In the genomic region with DNA sequence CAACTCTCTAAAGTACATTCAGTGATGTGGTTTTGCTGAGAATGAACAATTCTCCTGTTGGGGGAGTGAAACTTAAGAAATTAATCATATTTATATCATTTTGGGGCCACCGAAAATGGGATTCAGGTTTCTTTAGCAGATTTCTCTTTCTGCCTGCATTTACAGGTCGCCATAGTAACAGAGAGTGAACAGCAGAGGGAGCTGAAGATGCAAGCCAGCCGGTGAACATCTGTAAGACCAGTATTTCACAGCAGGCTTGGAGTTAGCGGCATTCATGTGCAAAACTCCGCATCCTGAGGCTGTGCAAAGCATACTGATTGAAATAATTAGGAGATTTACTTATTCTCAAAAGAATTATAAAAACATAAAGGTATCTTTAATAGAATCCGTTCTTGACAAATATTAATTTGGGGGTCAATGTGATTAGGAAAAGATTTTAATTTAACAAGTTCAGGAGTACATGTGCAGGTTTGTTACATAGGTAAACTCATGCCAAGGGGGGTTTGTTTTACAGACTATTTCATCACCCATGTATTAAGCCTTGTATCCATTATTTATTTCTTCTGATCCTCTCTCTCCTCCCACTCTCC, we compare ENCODE assay signal across 9 cellular contexts. TPM values are rescaled to one million over a fixed set of nuclear protein-coding genes. Genes with fewer than 3 reads are reported as not detected.
DNase-seq lines count a peak whose midpoint lies in the region; ATAC-seq, FAIRE-seq and TF ChIP-seq lines count a peak whose summit lies in the region.
"Had no signal": no experiment of that assay in that cellular context is flagged by ENCODE, and none has a peak within 500 bp of the region (broad histone marks: within the 10 kb centered on the region; RNA-seq: fewer than 3 reads in every experiment).

No MANE protein-coding gene starts in this region.

- no peaks in the 10 kb centered on the region for H3K79me2 ChIP-seq in K562 (ENCODE audit: control insufficient read depth, insufficient read depth, low read length)

- DNase-seq in NOMO-1 (lab: John Stamatoyannopoulos, UW; ENCODE audit: unreplicated experiment in 2 of 2) (peak; percentile 43 to 71), NOMO-1 treated with dmso at 0.1 percent for 144 hours (lab: John Stamatoyannopoulos, UW; ENCODE audit: unreplicated experiment) (no peak), NCI-H1105 (lab: John Stamatoyannopoulos, UW) (peak; percentile 45), K562 (ENCODE audit: extremely low read depth in 1 of 4, low spot score in 3 of 4) (peak; percentile 56 to 77 (median 58)), iPS-NIHi7 (ENCODE audit: extremely low spot score) (peak; percentile 69)
- peak; percentile 35 for DNase-seq in T-helper 2 cell treated with Interferon-gamma antibody and Interleukin-4, amounts not matched to agents 5 μg/mL and 100 μg/mL, for 36 hours (ENCODE audit: low spot score)
- DNase-seq in stimulated activated CD4-positive, alpha-beta T cell treated with anti-CD3 and anti-CD28 coated beads, Interleukin-15, amount 100 ng/mL, for 1 hour (ENCODE audit: low read depth in 1 of 2, low spot score in 1 of 2) = peak; percentile 17 to 18

- no peaks in the 10 kb centered on the region for H3K9me3 ChIP-seq in K562 (replicated peaks; ENCODE audit: control insufficient read depth, insufficient read depth, low read depth, low read length)
- H3K9me3 ChIP-seq: BLaER1 had no signal

- H2AFZ ChIP-seq in K562 (ENCODE audit: low read depth, low read length) = peak overlapping the region; percentile 19; the same call in 1 of the 2 replicates

- peaks cover 1% of the 10 kb centered on the region for H3K4me1 Mint-ChIP-seq in T-helper 2 cell treated with Interferon-gamma antibody and Interleukin-4, amounts not matched to agents 5 μg/mL and 100 μg/mL, for 36 hours (ENCODE audit: low read depth)

- H3K27me3 ChIP-seq in K562 (ENCODE audit: control insufficient read depth in 2 of 2, insufficient read depth in 2 of 2, low read length in 2 of 2) = no peaks in the 10 kb centered on the region
- H3K27me3 ChIP-seq: BLaER1 had no signal

- no peak overlapping the region for H3K4me3 ChIP-seq in K562
- H3K4me3 ChIP-seq: BLaER1 had no signal

- no peak overlapping the region for H3K27ac ChIP-seq in K562 (ENCODE audit: extremely low read depth, low read depth, low read length)
- H3K27ac ChIP-seq: BLaER1 had no signal

- TF ChIP-seq CTCF in K562 (IDR thresholded peaks at IDR 0.05 in 2 of 3, conservative IDR thresholded peaks at IDR 0.05 in 1 of 3; ENCODE audit: insufficient read depth in 2 of 3, low read depth in 1 of 3, low read length in 3 of 3) = peak; percentile 70 to 78 (median 78)

- H3K27ac Mint-ChIP-seq in T-helper 2 cell treated with Interferon-gamma antibody and Interleukin-4, amounts not matched to agents 5 μg/mL and 100 μg/mL, for 36 hours = no peak overlapping the region

- H3K4me3 Mint-ChIP-seq in T-helper 2 cell treated with Interferon-gamma antibody and Interleukin-4, amounts not matched to agents 5 μg/mL and 100 μg/mL, for 36 hours = no peak overlapping the region

- in situ Hi-C loops in K562 (cut with MboI) = no loop called here

- TF ChIP-seq RAD21 in K562 (CRISPR knock-in tag; conservative IDR thresholded peaks at IDR 0.05 in 1 of 2, IDR thresholded peaks at IDR 0.05 in 1 of 2) = peak; percentile 70 to 85

- H3K9me1 ChIP-seq in K562 (ENCODE audit: control insufficient read depth, insufficient read depth, low read length) = no peaks in the 10 kb centered on the region

- H3K9ac ChIP-seq in K562 (ENCODE audit: insufficient read depth in 1 of 2, low read depth in 2 of 2, low read length in 2 of 2) = no peak overlapping the region
- H3K9ac ChIP-seq: BLaER1 had no signal

- TF ChIP-seq POLR2A in K562 (conservative IDR thresholded peaks at IDR 0.05) = no peak

- H3K4me1 ChIP-seq in K562 (replicated peaks in 1 of 2; ENCODE audit: control insufficient read depth in 2 of 2, insufficient read depth in 2 of 2, low read length in 2 of 2) = no peaks in the 10 kb centered on the region
- H3K4me1 ChIP-seq: BLaER1 had no signal

- WGBS in K562 (ENCODE audit: insufficient coverage, low coverage, missing lambda C conversion rate) = 3% methylated on average over 6 of the region's 6 CpGs

- peak; percentile 92 for FAIRE-seq in K562 (lab: Jason Lieb, UNC)

- H3K36me3 ChIP-seq in K562 (ENCODE audit: control insufficient read depth, insufficient read depth, low read length) = no peaks in the 10 kb centered on the region
- H3K36me3 ChIP-seq: BLaER1 had no signal

- intact Hi-C loops in K562 (cut with micrococcal nuclease) = loop anchor here (1.0 to 5.0 kb wide), 6 partner anchors 51 to 456 kb away; a partner anchor contains a TSS

- no peaks in the 10 kb centered on the region for H3K36me3 Mint-ChIP-seq in T-helper 2 cell treated with Interferon-gamma antibody and Interleukin-4, amounts not matched to agents 5 μg/mL and 100 μg/mL, for 36 hours (ENCODE audit: low read depth)

- POLR2A ChIA-PET in K562 (lab: Yijun Ruan, JAX) = interaction anchor here (0.6 to 0.7 kb wide), 3 partner anchors 149 to 338 kb away, joined by 3 to 5 read pairs (median 5); no protein-coding TSS in a partner anchor

- H3K27me3 Mint-ChIP-seq in T-helper 2 cell treated with Interferon-gamma antibody and Interleukin-4, amounts not matched to agents 5 μg/mL and 100 μg/mL, for 36 hours (ENCODE audit: low read depth) = peaks cover 21% of the 10 kb centered on the region

- BruUV-seq in K562 (replicated peaks; lab: Mats Ljungman, UMichigan) = no TSS peak

- H4K20me1 ChIP-seq in K562 (replicated peaks; ENCODE audit: control insufficient read depth, insufficient read depth, low read length) = no peaks in the 10 kb centered on the region
- H4K20me1 ChIP-seq: BLaER1 had no signal

- peak; percentile 99 for ATAC-seq in HG02759 (IDR thresholded peaks at IDR 0.05; ENCODE audit: unreplicated experiment)
- peak; percentile 99 for ATAC-seq in K562

- no peaks in the 10 kb centered on the region for H3K9me3 Mint-ChIP-seq in T-helper 2 cell treated with Interferon-gamma antibody and Interleukin-4, amounts not matched to agents 5 μg/mL and 100 μg/mL, for 36 hours

- no peak overlapping the region for H3K4me2 ChIP-seq in K562 (ENCODE audit: insufficient read depth, low read length)
- H3K4me2 ChIP-seq: BLaER1 had no signal

- CTCF ChIA-PET in K562 (lab: Yijun Ruan, JAX; ENCODE audit: low intra/inter-chr PET ratio) = interaction anchor here (0.6 to 1.9 kb wide), 2 partner anchors 149 to 457 kb away, joined by 4 to 8 read pairs; no protein-coding TSS in a partner anchor

- TF ChIP-seq EP300 in K562 (IDR thresholded peaks at IDR 0.05; ENCODE audit: low read length) = no peak

TF ChIP-seq in K562, 482 proteins besides CTCF, POLR2A, EP300 and RAD21 (continues in another document):
- TF ChIP-seq MCM5 (IDR thresholded peaks at IDR 0.05; ENCODE audit: low read depth) = no peak
- TF ChIP-seq, protein P1, sequence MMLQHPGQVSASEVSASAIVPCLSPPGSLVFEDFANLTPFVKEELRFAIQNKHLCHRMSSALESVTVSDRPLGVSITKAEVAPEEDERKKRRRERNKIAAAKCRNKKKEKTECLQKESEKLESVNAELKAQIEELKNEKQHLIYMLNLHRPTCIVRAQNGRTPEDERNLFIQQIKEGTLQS (IDR thresholded peaks at IDR 0.05) = peak; percentile 27; the same call in 1 of the 2 replicates
- TF ChIP-seq, protein P1 (CRISPR knock-in tag; conservative IDR thresholded peaks at IDR 0.05) = no peak
- TF ChIP-seq GTF2F1 (IDR thresholded peaks at IDR 0.05; ENCODE audit: low read depth, low read length) = no peak
- 0 out of 2 replicates have a peak, but pooled peaks have one; percentile 30 for TF ChIP-seq KLF16 (IDR thresholded peaks at IDR 0.05)
- TF ChIP-seq JUND (IDR thresholded peaks at IDR 0.05; ENCODE audit: borderline replicate concordance, low read depth, low read length) = 0 out of 2 replicates have a peak, but pooled peaks have one; percentile 7
- no peak; the same call in 2 of the 3 replicates for TF ChIP-seq JUND (tag; IDR thresholded peaks at IDR 0.05; ENCODE audit: borderline replicate concordance, low read depth, low read length)

RNA-seq across cellular contexts. Expression of a gene that starts 17.9 kb away (rescaled TPM):
- total RNA-seq in K562 (2011; cell fraction: chromatin; rRNA removed; ENCODE audit: low replicate concordance) = 15.6 and 37.3 TPM in 2 replicates
- 8.2 and 21.1 TPM in 2 replicates for total RNA-seq in K562 (2011; cell fraction: nucleolus; rRNA removed)
- total RNA-seq in K562 (2011; cell fraction: nucleoplasm; rRNA removed) = 16.1 and 18.7 TPM in 2 replicates
- 22.8 and 23.2 TPM in 2 replicates for total RNA-seq in K562 (2014; rRNA removed)
- total RNA-seq in K562 (2014; rRNA removed; fragmentation: Illumina TruSeq; extraction: Trizol) = 29.7 and 31.1 TPM in 2 replicates
- 25.2 and 26.1 TPM in 2 replicates for total RNA-seq in K562 (2015; rRNA removed; fragmentation: Illumina TruSeq; extraction: Trizol)
- 19.1 and 19.7 TPM in 2 replicates for total RNA-seq in K562 (2021)
- polyA plus RNA-seq in K562 (2011; rRNA removed) = 67.8 and 73.1 TPM in 2 replicates
- 16.7 and 30.5 TPM in 2 replicates for polyA plus RNA-seq in K562 (2011; cell fraction: cytosol; rRNA removed)
- polyA plus RNA-seq in K562 (2011; cell fraction: nucleus; rRNA removed) = 67.4 and 82.0 TPM in 2 replicates
- polyA plus RNA-seq in K562 (2012) = 13.0 and 13.7 TPM in 2 replicates
- 26.3 and 29.2 TPM in 2 replicates for polyA plus RNA-seq in K562 (2014; fragmentation: Illumina TruSeq; extraction: Trizol)
- 10 to 100 TPM; 27.2 to 39.0 TPM for polyA plus RNA-seq in K562 (2014; fragmentation: Nextera tagmentation; extraction: Ambion mirVana)
- 30.7 and 33.4 TPM in 2 replicates for polyA plus RNA-seq in K562 (2014; rRNA removed)
- polyA minus RNA-seq in K562 (2011; rRNA and poly(A)+ RNA removed) = 67.8 and 70.2 TPM in 2 replicates
- 18.6 and 24.0 TPM in 2 replicates for polyA minus RNA-seq in K562 (2011; cell fraction: cytosol; rRNA and poly(A)+ RNA removed)
- polyA minus RNA-seq in K562 (2011; cell fraction: nucleus; rRNA and poly(A)+ RNA removed) = 19.1 and 31.4 TPM in 2 replicates
